Comparison of ENCODE assay signal across 8 cellular contexts in genomic region chr1:91569411-91570104, GRCh38.
DNase-seq lines count a peak whose midpoint lies in the region; ATAC-seq, FAIRE-seq and TF ChIP-seq lines count a peak whose summit lies in the region.

No MANE protein-coding gene starts in this region.

- FAIRE-seq in GM12878 (lab: Jason Lieb, UNC) = no peak
- no peak for FAIRE-seq in GM12891 (lab: Jason Lieb, UNC)

- H3K4me1 ChIP-seq in GM12878 (ENCODE audit: control insufficient read depth, insufficient read depth, low read length) = peaks cover 12% of the 10 kb centered on the region
- no peaks in the 10 kb centered on the region for H3K4me1 ChIP-seq in uterus

- no peak for TF ChIP-seq CTCF in GM12878 (IDR thresholded peaks at IDR 0.05 in 2 of 3, conservative IDR thresholded peaks at IDR 0.05 in 1 of 3; ENCODE audit: control insufficient read depth in 2 of 3, extremely low read depth in 1 of 3, insufficient read depth in 1 of 3, low read depth in 3 of 3, low read length in 3 of 3)
- no peak for TF ChIP-seq CTCF in uterus (IDR thresholded peaks at IDR 0.05)

- H3K9me3 Mint-ChIP-seq in activated naive CD4-positive, alpha-beta T cell treated with anti-CD3 and anti-CD28 coated beads, Interleukin-2, amount 50 U/mL, for 72 hours = peaks cover 0 to 4% of the 10 kb centered on the region in 2 donors

- H3K9me3 ChIP-seq in GM12878 (replicated peaks; ENCODE audit: control insufficient read depth, insufficient read depth, low read length) = no peaks in the 10 kb centered on the region
- no peaks in the 10 kb centered on the region for H3K9me3 ChIP-seq in uterus

- intact Hi-C loops in GM12878 (cut with micrococcal nuclease; ENCODE audit: unreplicated experiment) = loop anchor here (5.0 kb wide), 1 partner anchor 233 kb away; no protein-coding TSS in a partner anchor
- intact Hi-C loops in left colon (cut with DNase I, micrococcal nuclease) = no loop called here
- intact Hi-C loops in uterus (cut with DNase I; ENCODE audit: low total_unique reads) = no loop called here

- H3K27ac ChIP-seq in GM12878 (ENCODE audit: control insufficient read depth, insufficient read depth) = no peak overlapping the region
- H3K27ac ChIP-seq in uterus = peak overlapping the region; percentile 24 to 67

- H3K9ac ChIP-seq in GM12878 (ENCODE audit: control insufficient read depth, insufficient read depth, low read length) = no peak overlapping the region

- RAD21 ChIA-PET in GM12878 (lab: Charles Lee; ENCODE audit: unreplicated experiment) = no interaction called here

- no peaks in the 10 kb centered on the region for H3K79me2 ChIP-seq in GM12878 (ENCODE audit: control insufficient read depth, insufficient read depth, low read length)

- no peak overlapping the region for H2AFZ ChIP-seq in GM12878 (ENCODE audit: control insufficient read depth, low read depth, low read length)

- in situ Hi-C loops in GM12878 (cut with MboI) = no loop called here

- H3K27ac Mint-ChIP-seq in activated naive CD4-positive, alpha-beta T cell treated with anti-CD3 and anti-CD28 coated beads, Interleukin-2, amount 50 U/mL, for 72 hours = peak overlapping the region in 1 of 2 donors; percentile 32

- BruUV-seq in GM12878 (replicated peaks; lab: Mats Ljungman, UMichigan) = no TSS peak

- no peak for DNase-seq in activated naive CD4-positive, alpha-beta T cell treated with anti-CD3 and anti-CD28 coated beads, Interleukin-2, amount 50 U/mL, for 72 hours (ENCODE audit: low spot score in 2 of 2)
- no peak for DNase-seq in activated naive CD4-positive, alpha-beta T cell (lab: John Stamatoyannopoulos, UW)
- no peak for DNase-seq in GM12878 (ENCODE audit: low read depth, low spot score)
- DNase-seq in left colon = peak; percentile 44 to 79
- peak; percentile 65 to 83 for DNase-seq in uterus
- DNase-seq in NCI-H2081 (lab: John Stamatoyannopoulos, UW) = no peak
- DNase-seq in GM12891 (ENCODE audit: insufficient read length, low spot score) = no peak
- DNase-seq in foreskin melanocyte = no peak

- H3K27me3 ChIP-seq in GM12878 (replicated peaks in 1 of 2; ENCODE audit: control insufficient read depth in 2 of 2, insufficient read depth in 2 of 2, low read length in 1 of 2) = no peaks in the 10 kb centered on the region
- no peaks in the 10 kb centered on the region for H3K27me3 ChIP-seq in uterus

- 69% methylated on average over 7 of the region's 7 CpGs for WGBS in GM12878 (ENCODE audit: insufficient coverage, insufficient replicate concordance, low lambda C conversion rate, missing lambda C conversion rate)

- H3K36me3 ChIP-seq in GM12878 (ENCODE audit: control insufficient read depth in 2 of 2, insufficient read depth in 2 of 2, low read length in 1 of 2) (no peaks in the 10 kb centered on the region), uterus (no peaks in the 10 kb centered on the region)

- peak; percentile 65 to 84 for ATAC-seq in activated naive CD4-positive, alpha-beta T cell treated with anti-CD3 and anti-CD28 coated beads, Interleukin-2, amount 50 U/mL, for 72 hours
- ATAC-seq in GM12878 = no peak
- ATAC-seq in left colon = peak; percentile 89

- peaks cover 0 to 1% of the 10 kb centered on the region in 2 donors for H3K36me3 Mint-ChIP-seq in activated naive CD4-positive, alpha-beta T cell treated with anti-CD3 and anti-CD28 coated beads, Interleukin-2, amount 50 U/mL, for 72 hours

- POLR2A ChIA-PET in GM12878 (lab: Charles Lee) = interaction anchor here (0.7 kb wide), 1 partner anchor 746 kb away, joined by 3 read pairs; no protein-coding TSS in a partner anchor

- CTCF ChIA-PET in GM12878 (lab: Yijun Ruan, JAX) = interaction anchor here (0.8 to 1.0 kb wide), 2 partner anchors 285 to 307 kb away, joined by 3 to 4 read pairs; no protein-coding TSS in a partner anchor

- no peak for TF ChIP-seq EP300 in GM12878 (IDR thresholded peaks at IDR 0.05; ENCODE audit: borderline replicate concordance in 1 of 2, control insufficient read depth in 1 of 2, low read depth in 2 of 2, low read length in 2 of 2)

- SMC1A ChIA-PET in GM12878 (lab: Charles Lee; ENCODE audit: uncharacterized antibody, unreplicated experiment) = interaction anchor here (0.6 kb wide), 1 partner anchor 46 kb away, joined by 3 read pairs; no protein-coding TSS in a partner anchor

- no peaks in the 10 kb centered on the region for H4K20me1 ChIP-seq in GM12878 (ENCODE audit: control insufficient read depth, insufficient read depth)

- TF ChIP-seq RAD21 in GM12878 (IDR thresholded peaks at IDR 0.05; ENCODE audit: insufficient read depth, low read depth, low read length) = no peak

- H3K4me2 ChIP-seq in GM12878 (ENCODE audit: control insufficient read depth, insufficient read depth) = no peak overlapping the region

- H3K4me3 ChIP-seq in GM12878 (no peak overlapping the region), uterus (no peak overlapping the region)

- TF ChIP-seq POLR2A in GM12878 (IDR thresholded peaks at IDR 0.05; ENCODE audit: low read depth, low read length) = no peak
- no peak for TF ChIP-seq POLR2A in uterus (IDR thresholded peaks at IDR 0.05)
- no peak for TF ChIP-seq POLR2A in GM12891 (IDR thresholded peaks at IDR 0.05; ENCODE audit: low read depth, low read length)

TF ChIP-seq in GM12878, 131 proteins besides CTCF, POLR2A, EP300 and RAD21:
- TF ChIP-seq NR2C1 (IDR thresholded peaks at IDR 0.05) (no peak), PAX8 (IDR thresholded peaks at IDR 0.05) (no peak), SIX5 (IDR thresholded peaks at IDR 0.05; ENCODE audit: low read depth, low read length, severe bottlenecking) (no peak), EGR1 (IDR thresholded peaks at IDR 0.05; ENCODE audit: borderline replicate concordance in 1 of 2, low read depth in 2 of 2, low read length in 2 of 2) (0 out of 3 replicates have a peak, but pooled peaks of 1 of the 2 experiments have one; percentile 7), BMI1 (IDR thresholded peaks at IDR 0.05; ENCODE audit: borderline replicate concordance) (no peak), PKNOX1 (IDR thresholded peaks at IDR 0.05) (peak; percentile 62; the same call in 1 of the 2 replicates), ETV6 (conservative IDR thresholded peaks at IDR 0.05 in 1 of 2, IDR thresholded peaks at IDR 0.05 in 1 of 2; ENCODE audit: borderline replicate concordance in 1 of 2, low read depth in 1 of 2) (no peak), POU2F2 (IDR thresholded peaks at IDR 0.05; ENCODE audit: borderline replicate concordance, low read depth, low read length) (no peak), FOXM1 (IDR thresholded peaks at IDR 0.05; ENCODE audit: low read depth, low read length) (no peak), RB1 (IDR thresholded peaks at IDR 0.05; ENCODE audit: borderline replicate concordance) (no peak), NRF1 (conservative IDR thresholded peaks at IDR 0.05; ENCODE audit: low read depth, low read length) (no peak), SMAD5 (IDR thresholded peaks at IDR 0.05; ENCODE audit: low read depth) (no peak), IKZF1 (conservative IDR thresholded peaks at IDR 0.05) (0 out of 2 replicates have a peak, but pooled peaks have one; percentile 14)

TF ChIP-seq in GM12891, 5 proteins besides CTCF, POLR2A, EP300 and RAD21:
- TF ChIP-seq TAF1 (IDR thresholded peaks at IDR 0.05; ENCODE audit: low read depth, low read length) (no peak), POLR2AphosphoS5 (IDR thresholded peaks at IDR 0.05; ENCODE audit: low read depth, low read length) (no peak), PAX5 (IDR thresholded peaks at IDR 0.05; ENCODE audit: insufficient read depth, low read length, severe bottlenecking) (no peak), POU2F2 (IDR thresholded peaks at IDR 0.05; ENCODE audit: low read depth, low read length) (no peak), SPI1 (IDR thresholded peaks at IDR 0.05; ENCODE audit: low read depth, low read length) (no peak)

Comparison
In these comparisons a context has a peak if more than half of its experiments do, and no peak if none do; other contexts are left out.
1. DNase-seq: peak in left colon (2 of 2) and uterus (2 of 2); none in activated naive CD4-positive, alpha-beta T cell treated with anti-CD3 and anti-CD28 coated beads, Interleukin-2, amount 50 U/mL, for 72 hours (0 of 2), activated naive CD4-positive, alpha-beta T cell (0 of 4), GM12878 (single experiment), NCI-H2081 (0 of 2), GM12891 (single experiment) and foreskin melanocyte (single experiment).